1 cellular context compared by ENCODE assay signal in genomic region chr20:21548390-21549035, GRCh38.
A peak's percentile ranks its signal among the peaks of the same experiment; 100 is the strongest.
TF ChIP-seq lines count a peak whose summit lies in the region.

No MANE protein-coding gene starts in this region.

TF ChIP-seq in GM12878, 131 proteins besides CTCF, POLR2A, EP300 and RAD21 (continued from another document):
- TF ChIP-seq BHLHE40 (IDR thresholded peaks at IDR 0.05; ENCODE audit: borderline replicate concordance in 1 of 2, low read depth in 2 of 2, low read length in 1 of 2) (peak; percentile 67 to 69; a peak in 3 of 4 replicates), ZBTB4 (CRISPR knock-in tag; IDR thresholded peaks at IDR 0.05) (no peak), GATAD2B (conservative IDR thresholded peaks at IDR 0.05; ENCODE audit: low read depth) (peak; percentile 63; the same call in 1 of the 2 replicates), TCF3 (IDR thresholded peaks at IDR 0.05; ENCODE audit: borderline replicate concordance, insufficient read depth, low read depth, low read length) (no peak), BMI1 (IDR thresholded peaks at IDR 0.05; ENCODE audit: borderline replicate concordance) (no peak), MYB (IDR thresholded peaks at IDR 0.05; ENCODE audit: borderline replicate concordance, low read depth, low read length) (no peak; the same call in 1 of the 2 replicates), DPF2 (IDR thresholded peaks at IDR 0.05) (peak; percentile 84), ZBTB40 (IDR thresholded peaks at IDR 0.05; ENCODE audit: borderline replicate concordance) (no peak), NFXL1 (IDR thresholded peaks at IDR 0.05; ENCODE audit: borderline replicate concordance) (no peak), ELK1 (IDR thresholded peaks at IDR 0.05; ENCODE audit: low read depth, low read length) (no peak), HCFC1 (IDR thresholded peaks at IDR 0.05; ENCODE audit: low read length) (no peak), CHD1 (IDR thresholded peaks at IDR 0.05; ENCODE audit: low read depth, low read length) (no peak), IRF5 (IDR thresholded peaks at IDR 0.05; ENCODE audit: borderline replicate concordance) (no peak), SP1 (IDR thresholded peaks at IDR 0.05; ENCODE audit: low read depth, low read length) (no peak), CHD2 (IDR thresholded peaks at IDR 0.05; ENCODE audit: borderline replicate concordance, low read depth, low read length) (no peak), MEF2B (IDR thresholded peaks at IDR 0.05; ENCODE audit: partially characterized antibody, poor library complexity, severe bottlenecking) (peak; percentile 84), NR2C2 (IDR thresholded peaks at IDR 0.05; ENCODE audit: borderline replicate concordance, control insufficient read depth, insufficient read length, low read depth) (no peak), POLR2AphosphoS2 (IDR thresholded peaks at IDR 0.05; ENCODE audit: low read depth, low read length) (no peak), PBX3 (IDR thresholded peaks at IDR 0.05; ENCODE audit: insufficient replicate concordance, low read depth, low read length) (no peak), IRF3 (IDR thresholded peaks at IDR 0.05) (no peak)
TF ChIP-seq in GM12878: peak in this region for 14.
